8 cellular contexts compared by ENCODE assay signal in the genomic region with DNA sequence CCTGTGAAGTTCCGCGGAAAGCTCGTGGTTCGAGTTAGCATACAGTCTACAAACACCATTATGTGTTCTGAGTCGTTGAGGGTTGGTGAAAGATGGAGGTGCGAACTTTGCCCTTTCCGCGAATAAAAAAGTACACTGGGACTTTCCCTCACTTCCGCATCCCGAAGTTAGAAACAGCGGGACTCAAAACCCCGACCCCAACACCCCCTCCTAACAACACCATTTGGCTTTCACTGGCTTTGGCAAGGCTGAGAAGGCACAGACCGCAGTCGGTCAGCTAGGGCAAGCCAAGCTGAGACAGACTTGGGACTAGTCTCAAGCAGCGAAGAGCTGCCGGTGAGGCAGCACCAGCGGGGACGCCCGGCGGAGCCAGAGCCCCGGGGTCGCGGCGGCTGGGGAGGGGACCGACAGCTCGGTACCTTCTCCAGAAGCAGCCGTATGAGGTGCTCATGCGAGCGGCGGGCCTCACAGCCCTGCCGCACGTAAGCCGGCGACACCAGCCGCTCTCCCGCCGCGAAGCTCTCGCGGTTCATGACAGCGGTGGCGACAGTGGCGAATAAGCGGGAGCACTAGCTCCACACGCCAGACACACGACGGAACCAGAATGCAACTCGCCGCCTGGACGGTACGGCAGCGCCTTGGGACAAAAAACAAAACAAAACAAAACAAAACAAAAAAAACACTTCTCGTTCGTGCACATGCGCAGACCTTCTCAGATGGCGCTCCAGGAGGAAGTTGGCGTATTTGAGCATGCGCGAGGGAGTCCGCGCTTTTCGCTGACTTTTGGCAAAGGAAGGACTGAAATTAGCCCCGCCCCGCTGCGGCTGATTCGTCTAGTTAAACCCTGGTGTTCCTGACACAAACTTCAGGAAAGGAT.
DNase-seq lines count a peak whose midpoint lies in the region; ATAC-seq and TF ChIP-seq lines count a peak whose summit lies in the region.

Gene SEPSECS (minus strand): TSS at position 613 of the 877 bp plus-strand sequence. CDS start 80 bp downstream, at position 533.

- no peak for TF ChIP-seq CTCF in AG09319 (IDR thresholded peaks at IDR 0.05; ENCODE audit: low read depth, low read length)

- ATAC-seq in GM19035 (IDR thresholded peaks at IDR 0.05; ENCODE audit: unreplicated experiment) (peak; percentile 89), HG03354 (IDR thresholded peaks at IDR 0.05; ENCODE audit: poor library complexity, severe bottlenecking, unreplicated experiment) (peak; percentile 87)
- peak; percentile 82 to 84 for ATAC-seq in activated CD4-positive, CD25-positive, alpha-beta regulatory T cell treated with anti-CD3 and anti-CD28 coated beads, Interleukin-2, amount 50 U/mL, for 24 hours

- peak; percentile 93 for DNase-seq in AG09319 (ENCODE audit: extremely low read depth, low read depth)
- DNase-seq in NCI-H446 treated with DMSO at 0.1 percent for 48 hours (lab: John Stamatoyannopoulos, UW) = peak; percentile 90
- DNase-seq in cerebellar nuclear complex (lab: John Stamatoyannopoulos, UW) = peak; percentile 44 to 90
- DNase-seq in islet precursor cell = peak; percentile 97
- DNase-seq in stimulated activated CD4-positive, alpha-beta T cell treated with anti-CD3 and anti-CD28 coated beads, Interleukin-12 subunit alpha, Interleukin-12 subunit beta, amount 100 ng/mL, for 48 hours (ENCODE audit: low read depth in 2 of 3, low spot score in 1 of 3) = peak; percentile 88 to 93 (median 88)

Comparison
In these comparisons a context has a peak if more than half of its experiments do, and no peak if none do; other contexts are left out.
1. Peak in every context shown above with its lines: DNase-seq and ATAC-seq.